Comparison of ENCODE assay signal across 8 cellular contexts in genomic region chr19:9324584-9324962, GRCh38. TPM values are rescaled to one million over a fixed set of nuclear protein-coding genes. Genes with fewer than 3 reads are reported as not detected.
A peak's percentile ranks its signal among the peaks of the same experiment; 100 is the strongest.
DNase-seq lines count a peak whose midpoint lies in the region; ATAC-seq and TF ChIP-seq lines count a peak whose summit lies in the region.

No MANE protein-coding gene starts in this region.

- H3K27ac Mint-ChIP-seq in memory B cell: peak overlapping the region; percentile 81

- H3K27me3 ChIP-seq in cardiac muscle cell: no peaks in the 10 kb centered on the region

- H3K4me3 ChIP-seq in cardiac muscle cell (peak overlapping the region; percentile 58), astrocyte of the spinal cord (ENCODE audit: low read depth, low read length) (peak overlapping the region; percentile 70), urinary bladder (ENCODE audit: low read depth, low read length) (peak overlapping the region; percentile 70)

- DNase-seq in cardiac muscle cell (ENCODE audit: low read depth in 1 of 2, low spot score in 1 of 2): no peak
- no peak for DNase-seq in left cardiac atrium
- no peak for DNase-seq in astrocyte of the spinal cord (ENCODE audit: low read depth, low spot score)
- DNase-seq in memory B cell (ENCODE audit: low spot score in 2 of 2): no peak
- no peak for DNase-seq in OCI-M2 (lab: John Stamatoyannopoulos, UW; ENCODE audit: unreplicated experiment)

- H3K4me3 Mint-ChIP-seq in memory B cell: peak overlapping the region; percentile 93

- peaks cover 7% of the 10 kb centered on the region for H3K4me1 Mint-ChIP-seq in memory B cell

- H3K27ac ChIP-seq in cardiac muscle cell (peak overlapping the region; percentile 89), urinary bladder (ENCODE audit: low read depth) (peak overlapping the region; percentile 81)

- peaks cover 4% of the 10 kb centered on the region for H3K9me3 Mint-ChIP-seq in memory B cell

- no peaks in the 10 kb centered on the region for H3K36me3 ChIP-seq in cardiac muscle cell
- peaks cover 2% of the 10 kb centered on the region for H3K36me3 ChIP-seq in urinary bladder (ENCODE audit: insufficient read depth)

- no peaks in the 10 kb centered on the region for H3K27me3 Mint-ChIP-seq in memory B cell

- H3K9me3 ChIP-seq in cardiac muscle cell (ENCODE audit: low read depth): no peaks in the 10 kb centered on the region

- 36% methylated on average over 9 of the region's 9 CpGs for WGBS in urinary bladder

- intact Hi-C loops in left cardiac atrium (cut with DNase I): loop anchor here in 1 of 2 donors (10.0 kb wide), 2 partner anchors 210 to 470 kb away; partner anchors contain the start of gene ZNF426

- H3K4me1 ChIP-seq in cardiac muscle cell (ENCODE audit: low read depth) (no peaks in the 10 kb centered on the region), urinary bladder (ENCODE audit: insufficient read depth) (no peaks in the 10 kb centered on the region)

- ATAC-seq in left cardiac atrium (no peak), memory B cell (ENCODE audit: low read depth) (no peak), GM19452 (IDR thresholded peaks at IDR 0.05; ENCODE audit: unreplicated experiment) (no peak), HG02884 (IDR thresholded peaks at IDR 0.05; ENCODE audit: unreplicated experiment) (no peak)

- TF ChIP-seq CTCF in cardiac muscle cell (IDR thresholded peaks at IDR 0.05; ENCODE audit: low read depth, low read length): no peak
- no peak for TF ChIP-seq CTCF in astrocyte of the spinal cord (IDR thresholded peaks at IDR 0.05; ENCODE audit: low read depth, low read length)

- in situ Hi-C loops in astrocyte of the spinal cord (cut with HindIII; ENCODE audit: low sequenced_read_pairs): no loop called here

- peaks cover 23% of the 10 kb centered on the region for H3K36me3 Mint-ChIP-seq in memory B cell

RNA-seq across cellular contexts. Expression of gene ZNF559, which starts 0.6 kb away (rescaled TPM):
- total RNA-seq in cardiac muscle cell (3.1 and 3.4 TPM in 2 replicates), left cardiac atrium (10 to 100 TPM; 13.6 to 14.7 TPM), urinary bladder (64.5 TPM)
- polyA plus RNA-seq in cardiac muscle cell (5.1 and 7.4 TPM in 2 replicates), urinary bladder (20.8 TPM)

RNA-seq across cellular contexts. Expression of gene ZNF699, which starts 14.9 kb away (rescaled TPM):
- total RNA-seq in cardiac muscle cell (17.1 and 20.9 TPM in 2 replicates), left cardiac atrium (1 to 10 TPM; 3.0 to 4.3 TPM), urinary bladder (15.2 TPM)
- polyA plus RNA-seq in cardiac muscle cell (3.2 and 5.5 TPM in 2 replicates), urinary bladder (5.3 TPM)

RNA-seq across cellular contexts. Expression of gene ZNF177, which starts 38.2 kb away (rescaled TPM):
- total RNA-seq in cardiac muscle cell (2.9 and 3.9 TPM in 2 replicates), left cardiac atrium (1 to 10 TPM; 1.8 TPM), urinary bladder (8.6 TPM)
- polyA plus RNA-seq in cardiac muscle cell (3.6 and 3.7 TPM in 2 replicates), urinary bladder (3.2 TPM)
